Comparison of ENCODE assay signal across 25 cellular contexts in genomic region chrX:585115-585808, GRCh38. TPM values are rescaled to one million over a fixed set of nuclear protein-coding genes. Genes with fewer than 3 reads are reported as not detected.
A peak's percentile ranks its signal among the peaks of the same experiment; 100 is the strongest.
DNase-seq lines count a peak whose midpoint lies in the region; ATAC-seq, FAIRE-seq and TF ChIP-seq lines count a peak whose summit lies in the region.
"Had no signal": no experiment of that assay in that cellular context is flagged by ENCODE, and none has a peak within 500 bp of the region (broad histone marks: within the 10 kb centered on the region; RNA-seq: fewer than 3 reads in every experiment).

No MANE protein-coding gene starts in this region.

- H3K9me3 ChIP-seq in HUES64 (ENCODE audit: insufficient read depth, low read depth, low read length) (no peaks in the 10 kb centered on the region), vagina (no peaks in the 10 kb centered on the region)
- H3K9me3 ChIP-seq: BE2C had no signal

- no peak overlapping the region for H3K27ac ChIP-seq in HUES64 (ENCODE audit: low read depth, low read length)
- H3K27ac ChIP-seq in vagina, result no peak overlapping the region
- H3K27ac ChIP-seq: 22Rv1, SK-N-MC had no signal

- DNase-seq in NCI-H2171 treated with DMSO at 0.1 percent for 48 hours (lab: John Stamatoyannopoulos, UW) (peak; percentile 2), NCI-H2171 (lab: John Stamatoyannopoulos, UW) (no peak), islet precursor cell (peak; percentile 65), vagina (ENCODE audit: extremely low spot score in 2 of 2) (peak; percentile 32 to 49), GM12891 (ENCODE audit: insufficient read length, low spot score) (no peak)
- DNase-seq: BE2C; CD4-positive, CD25-positive, alpha-beta regulatory T cell; COR-L47; DMS153; KG1; NCI-H1105 treated with DMSO at 0.1 percent for 48 hours; NCI-H1694; NCI-H2227 treated with DMSO at 0.1 percent for 48 hours; NCI-H510A treated with DMSO at 0.1 percent for 48 hours; NCI-H82; SHP77 had no signal

- no peak overlapping the region for H3K9ac ChIP-seq in HUES64 (ENCODE audit: low read depth, low read length)

- H3K27me3 ChIP-seq in HUES64 (ENCODE audit: insufficient read depth, low read length), result peaks cover 14% of the 10 kb centered on the region
- no peaks in the 10 kb centered on the region for H3K27me3 ChIP-seq in vagina
- H3K27me3 ChIP-seq: BE2C had no signal

- no peaks in the 10 kb centered on the region for H3K4me1 ChIP-seq in HUES64 (ENCODE audit: insufficient read depth, low read length)
- no peaks in the 10 kb centered on the region for H3K4me1 ChIP-seq in vagina
- H3K4me1 ChIP-seq: BE2C had no signal

- WGBS in HUES64, result 24% methylated on average over 21 of the region's 21 CpGs

- H3K36me3 ChIP-seq in HUES64 (ENCODE audit: insufficient read depth, low read length) (no peaks in the 10 kb centered on the region), vagina (no peaks in the 10 kb centered on the region)
- H3K36me3 ChIP-seq: BE2C had no signal

- TF ChIP-seq CTCF in vagina (IDR thresholded peaks at IDR 0.05), result no peak

- intact Hi-C loops in vagina (cut with DNase I), result no loop called here

- no peak for TF ChIP-seq POLR2A in vagina (IDR thresholded peaks at IDR 0.05)
- no peak for TF ChIP-seq POLR2A in GM12891 (IDR thresholded peaks at IDR 0.05; ENCODE audit: low read depth, low read length)

- H3K4me3 ChIP-seq in HUES64 (ENCODE audit: low read length) (peak overlapping the region; percentile 18; the same call in 1 of the 2 replicates), vagina (no peak overlapping the region)
- H3K4me3 ChIP-seq: GM12878, SK-N-MC had no signal

- ATAC-seq in HG02938 (IDR thresholded peaks at IDR 0.05; ENCODE audit: unreplicated experiment) (no peak), GM21825 (IDR thresholded peaks at IDR 0.05; ENCODE audit: unreplicated experiment) (no peak)
- ATAC-seq: GM12878 had no signal

- no peak for FAIRE-seq in GM12891 (lab: Jason Lieb, UNC)
- FAIRE-seq: GM12878, GM19239, H54 had no signal

TF ChIP-seq in GM12891, 5 proteins besides CTCF, POLR2A, EP300 and RAD21:
- TF ChIP-seq POLR2AphosphoS5 (IDR thresholded peaks at IDR 0.05; ENCODE audit: low read depth, low read length) (no peak), SPI1 (IDR thresholded peaks at IDR 0.05; ENCODE audit: low read depth, low read length) (no peak), PAX5 (IDR thresholded peaks at IDR 0.05; ENCODE audit: insufficient read depth, low read length, severe bottlenecking) (no peak), POU2F2 (IDR thresholded peaks at IDR 0.05; ENCODE audit: low read depth, low read length) (no peak), TAF1 (IDR thresholded peaks at IDR 0.05; ENCODE audit: low read depth, low read length) (no peak)

RNA-seq across cellular contexts. Expression of gene SHOX, which starts 45.3 kb away (rescaled TPM):
- 0.10 TPM for polyA plus RNA-seq in HUES64 (2013, experiment 1 of 2)
- polyA plus RNA-seq in HUES64 (2013, experiment 2 of 2), result 0.06 TPM
- not detected for total RNA-seq in vagina
- not detected for polyA plus RNA-seq in GM12891 (2012; ENCODE audit: low read depth, missing spikeins)
- total RNA-seq: CD4-positive, CD25-positive, alpha-beta regulatory T cell; GM12878; RPMI7951 had no signal
- polyA plus RNA-seq: CD4-positive, CD25-positive, alpha-beta regulatory T cell had no signal

Comparison
In these comparisons a context has a peak if more than half of its experiments do, and no peak if none do; other contexts are left out.
1. DNase-seq: peak in NCI-H2171 treated with DMSO at 0.1 percent for 48 hours (single experiment), islet precursor cell (single experiment) and vagina (2 of 2); none in NCI-H2171 (single experiment) and GM12891 (single experiment).